ENCODE assay signal across 9 cellular contexts in genomic region chr11:128494418-128495332, GRCh38.
A peak's percentile ranks its signal among the peaks of the same experiment; 100 is the strongest.
DNase-seq lines count a peak whose midpoint lies in the region; ATAC-seq lines count a peak whose summit lies in the region.
"Had no signal": no experiment of that assay in that cellular context is flagged by ENCODE, and none has a peak within 500 bp of the region (broad histone marks: within the 10 kb centered on the region; RNA-seq: fewer than 3 reads in every experiment).

No MANE protein-coding gene starts in this region.

- peaks cover 94% of the 10 kb centered on the region for H3K4me1 ChIP-seq in ACC112 (ENCODE audit: control insufficient read depth, insufficient read depth, low read length, unreplicated experiment)
- H3K4me1 ChIP-seq in naive thymus-derived CD4-positive, alpha-beta T cell (ENCODE audit: control insufficient read depth in 2 of 2, insufficient read depth in 2 of 2, low read length in 2 of 2), result peaks cover 93 to 97% of the 10 kb centered on the region in 2 donors

- ATAC-seq in GM19395 (IDR thresholded peaks at IDR 0.05; ENCODE audit: unreplicated experiment), result peak; percentile 32
- ATAC-seq in naive thymus-derived CD4-positive, alpha-beta T cell, result peak; percentile 61

- H3K4me1 Mint-ChIP-seq in activated T-helper 1 cell treated with anti-CD3 and anti-CD28 coated beads, Interleukin-12 subunit alpha, Interleukin-12 subunit beta, Interleukin-2, Interleukin-4 antibody, amounts not matched to agents 30 ng/mL and 10 ng/mL and 1 ng/mL, durations not matched to agents 14 hours and 24 hours and 36 hours (ENCODE audit: low read depth), result peaks cover 98% of the 10 kb centered on the region
- peaks cover 76 to 100% (median 99%) of the 10 kb centered on the region in 7 donors for H3K4me1 Mint-ChIP-seq in naive thymus-derived CD4-positive, alpha-beta T cell

- peak overlapping the region; percentile 98 for H3K27ac Mint-ChIP-seq in activated T-helper 1 cell treated with anti-CD3 and anti-CD28 coated beads, Interleukin-12 subunit alpha, Interleukin-12 subunit beta, Interleukin-2, Interleukin-4 antibody, amounts not matched to agents 30 ng/mL and 10 ng/mL and 1 ng/mL, durations not matched to agents 14 hours and 24 hours and 36 hours
- peak overlapping the region; percentile 89 to 99 (median 95) for H3K27ac Mint-ChIP-seq in naive thymus-derived CD4-positive, alpha-beta T cell

- H2AFZ ChIP-seq in ACC112 (ENCODE audit: low read length, unreplicated experiment), result no peak overlapping the region

- H3K4me3 ChIP-seq in ACC112 (ENCODE audit: low read depth, low read length), result no peak overlapping the region
- peak overlapping the region; percentile 25 for H3K4me3 ChIP-seq in naive thymus-derived CD4-positive, alpha-beta T cell (ENCODE audit: low read length)

- CTCF ChIA-PET in naive thymus-derived CD4-positive, alpha-beta T cell (lab: Charles Lee), result interaction anchor here (0.9 to 1.7 kb wide), 6 partner anchors 11 to 204 kb away, joined by 3 to 15 read pairs (median 4); no protein-coding TSS in a partner anchor

- intact Hi-C loops in activated T-helper 1 cell treated with anti-CD3 and anti-CD28 coated beads, Interleukin-12 subunit alpha, Interleukin-12 subunit beta, Interleukin-2, Interleukin-4 antibody, amounts not matched to agents 30 ng/mL and 10 ng/mL and 1 ng/mL, durations not matched to agents 14 hours and 24 hours and 36 hours (cut with micrococcal nuclease), result loop anchor here (1.0 to 2.0 kb wide), 8 partner anchors 8 to 262 kb away; no protein-coding TSS in a partner anchor
- intact Hi-C loops in naive thymus-derived CD4-positive, alpha-beta T cell (cut with micrococcal nuclease), result loop anchor here (1.0 to 2.0 kb wide), 5 partner anchors 8 to 26 kb away; no protein-coding TSS in a partner anchor

- H3K4me3 Mint-ChIP-seq in activated T-helper 1 cell treated with anti-CD3 and anti-CD28 coated beads, Interleukin-12 subunit alpha, Interleukin-12 subunit beta, Interleukin-2, Interleukin-4 antibody, amounts not matched to agents 30 ng/mL and 10 ng/mL and 1 ng/mL, durations not matched to agents 14 hours and 24 hours and 36 hours, result peak overlapping the region; percentile 74
- peak overlapping the region; percentile 65 to 100 (median 94) for H3K4me3 Mint-ChIP-seq in naive thymus-derived CD4-positive, alpha-beta T cell

- peaks cover 67% of the 10 kb centered on the region for H3K36me3 Mint-ChIP-seq in activated T-helper 1 cell treated with anti-CD3 and anti-CD28 coated beads, Interleukin-12 subunit alpha, Interleukin-12 subunit beta, Interleukin-2, Interleukin-4 antibody, amounts not matched to agents 30 ng/mL and 10 ng/mL and 1 ng/mL, durations not matched to agents 14 hours and 24 hours and 36 hours (ENCODE audit: low read depth)
- H3K36me3 Mint-ChIP-seq in naive thymus-derived CD4-positive, alpha-beta T cell, result peaks cover 16 to 80% (median 70%) of the 10 kb centered on the region in 5 donors

- H3K27me3 ChIP-seq in ACC112 (ENCODE audit: insufficient read depth, low read length), result no peaks in the 10 kb centered on the region
- H3K27me3 ChIP-seq in naive thymus-derived CD4-positive, alpha-beta T cell (ENCODE audit: control insufficient read depth in 2 of 2, insufficient read depth in 2 of 2, low read length in 2 of 2), result no peaks in the 10 kb centered on the region

- H3K27ac ChIP-seq in ACC112 (ENCODE audit: low read depth, low read length), result peak overlapping the region; percentile 98
- H3K27ac ChIP-seq in naive thymus-derived CD4-positive, alpha-beta T cell (ENCODE audit: low read depth, low read length), result peak overlapping the region; percentile 97

- peaks cover 21% of the 10 kb centered on the region for H3K36me3 ChIP-seq in ACC112 (ENCODE audit: insufficient read depth, low read length)
- H3K36me3 ChIP-seq in naive thymus-derived CD4-positive, alpha-beta T cell (ENCODE audit: control insufficient read depth in 2 of 3, insufficient read depth in 3 of 3, low read length in 3 of 3), result peaks cover 7 to 33% (median 8%) of the 10 kb centered on the region in 3 experiments

- POLR2A ChIA-PET in naive thymus-derived CD4-positive, alpha-beta T cell (lab: Charles Lee), result interaction anchor here (0.7 to 16.8 kb wide), 9 partner anchors 11 to 224 kb away, joined by 3 to 545 read pairs (median 6); no protein-coding TSS in a partner anchor

- H3K79me2 ChIP-seq in ACC112 (ENCODE audit: control insufficient read depth, insufficient read depth, low read length, unreplicated experiment), result peaks cover 85% of the 10 kb centered on the region

- no peaks in the 10 kb centered on the region for H3K9me3 ChIP-seq in naive thymus-derived CD4-positive, alpha-beta T cell (ENCODE audit: control insufficient read depth in 2 of 3, low read length in 3 of 3)

- H3K27me3 Mint-ChIP-seq in activated T-helper 1 cell treated with anti-CD3 and anti-CD28 coated beads, Interleukin-12 subunit alpha, Interleukin-12 subunit beta, Interleukin-2, Interleukin-4 antibody, amounts not matched to agents 30 ng/mL and 10 ng/mL and 1 ng/mL, durations not matched to agents 14 hours and 24 hours and 36 hours (ENCODE audit: insufficient read depth), result no peaks in the 10 kb centered on the region
- H3K27me3 Mint-ChIP-seq in naive thymus-derived CD4-positive, alpha-beta T cell, result no peaks in the 10 kb centered on the region

- no peaks in the 10 kb centered on the region for H3K9me3 Mint-ChIP-seq in activated T-helper 1 cell treated with anti-CD3 and anti-CD28 coated beads, Interleukin-12 subunit alpha, Interleukin-12 subunit beta, Interleukin-2, Interleukin-4 antibody, amounts not matched to agents 30 ng/mL and 10 ng/mL and 1 ng/mL, durations not matched to agents 14 hours and 24 hours and 36 hours
- H3K9me3 Mint-ChIP-seq in naive thymus-derived CD4-positive, alpha-beta T cell, result peaks cover 0 to 3% (median 0%) of the 10 kb centered on the region in 11 donors

- no peak for DNase-seq in activated T-helper 1 cell treated with anti-CD3 and anti-CD28 coated beads, Interleukin-12 subunit alpha, Interleukin-12 subunit beta, Interleukin-2, Interleukin-4 antibody, amounts not matched to agents 30 ng/mL and 10 ng/mL and 1 ng/mL, durations not matched to agents 14 hours and 24 hours and 36 hours (ENCODE audit: low spot score)
- peak in 4 of 9 donors; percentile 36 to 60 (median 58) for DNase-seq in naive thymus-derived CD4-positive, alpha-beta T cell
- DNase-seq in T1000 (lab: John Stamatoyannopoulos, UW), result no peak
- no peak for DNase-seq in ecto neural progenitor cell (ENCODE audit: low spot score)
- no peak for DNase-seq in activated gamma-delta T cell (lab: John Stamatoyannopoulos, UW)
- DNase-seq in superior temporal gyrus (ENCODE audit: extremely low spot score), result no peak
- DNase-seq: NCI-H1105 had no signal
